19 cellular contexts compared by ENCODE assay signal in the genomic region with DNA sequence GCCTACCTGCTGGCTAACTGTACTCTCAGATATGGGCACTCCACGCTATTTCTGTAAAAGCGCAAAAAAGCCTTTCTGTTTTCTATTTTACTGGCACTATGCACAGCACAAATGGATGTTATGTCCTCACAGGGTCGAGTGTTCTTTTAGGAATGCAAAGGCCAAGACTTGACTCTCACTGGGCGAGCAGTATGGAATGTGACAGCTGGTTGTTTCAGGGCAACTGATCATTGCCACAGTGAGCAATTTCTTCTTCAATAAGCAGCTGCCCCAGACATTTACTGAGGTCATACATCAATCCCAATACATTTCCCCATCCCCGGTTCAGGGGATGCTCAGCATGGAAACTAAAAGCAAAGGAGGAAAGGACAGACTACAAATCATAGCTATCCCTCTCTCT. TPM values are rescaled to one million over a fixed set of nuclear protein-coding genes. Genes with fewer than 3 reads are reported as not detected.
DNase-seq lines count a peak whose midpoint lies in the region; ATAC-seq and TF ChIP-seq lines count a peak whose summit lies in the region.
"Had no signal": no experiment of that assay in that cellular context is flagged by ENCODE, and none has a peak within 500 bp of the region (broad histone marks: within the 10 kb centered on the region; RNA-seq: fewer than 3 reads in every experiment).

No MANE protein-coding gene starts in this region.

- no peak overlapping the region for H3K14ac ChIP-seq in mesenchymal stem cell (ENCODE audit: low read length in 2 of 2)

- no peak overlapping the region for H2BK12ac ChIP-seq in mesenchymal stem cell (ENCODE audit: low read length in 2 of 2)

- POLR2A ChIA-PET in activated CD8-positive, alpha-beta T cell treated with anti-CD3 and anti-CD28 coated beads, Interleukin-2, amount 10 ng/mL, durations not matched to agents 7 days and 5 days (lab: Charles Lee): no interaction called here

- ATAC-seq in upper lobe of right lung: peak; percentile 68
- no peak for ATAC-seq in GM21576 (IDR thresholded peaks at IDR 0.05; ENCODE audit: unreplicated experiment)
- no peak for ATAC-seq in HG03469 (IDR thresholded peaks at IDR 0.05; ENCODE audit: unreplicated experiment)
- no peak for ATAC-seq in activated CD8-positive, alpha-beta T cell treated with anti-CD3 and anti-CD28 coated beads, Interleukin-2, amount 10 ng/mL, durations not matched to agents 7 days and 5 days
- ATAC-seq in HG03439 (IDR thresholded peaks at IDR 0.05; ENCODE audit: unreplicated experiment): no peak
- ATAC-seq: esophagus mucosa, GM23338 had no signal

- peaks cover 5% of the 10 kb centered on the region for H3K9me3 Mint-ChIP-seq in activated CD8-positive, alpha-beta T cell treated with anti-CD3 and anti-CD28 coated beads, Interleukin-2, amount 10 ng/mL, durations not matched to agents 7 days and 5 days (ENCODE audit: insufficient read depth)
- H3K9me3 Mint-ChIP-seq: activated B cell treated with CpG ODN at 0.5 μM for 24 hours had no signal

- no peak overlapping the region for H2AK5ac ChIP-seq in mesenchymal stem cell (ENCODE audit: low read length, severe bottlenecking)

- H3K36me3 ChIP-seq in mesenchymal stem cell (ENCODE audit: control insufficient read depth in 1 of 2, insufficient read depth in 2 of 2, low read depth in 1 of 2, low read length in 2 of 2): peaks cover 0 to 3% of the 10 kb centered on the region in 2 experiments
- no peaks in the 10 kb centered on the region for H3K36me3 ChIP-seq in upper lobe of right lung

- no peaks in the 10 kb centered on the region for H3K4me1 ChIP-seq in mesenchymal stem cell (ENCODE audit: control insufficient read depth, insufficient read depth, low read depth, low read length)
- H3K4me1 ChIP-seq in upper lobe of right lung: no peaks in the 10 kb centered on the region
- H3K4me1 ChIP-seq: testis had no signal

- H2BK15ac ChIP-seq in mesenchymal stem cell (ENCODE audit: low read depth, poor library complexity, severe bottlenecking): no peak overlapping the region

- no peak overlapping the region for H4K91ac ChIP-seq in mesenchymal stem cell (ENCODE audit: low read length)

- CTCF ChIA-PET in activated CD8-positive, alpha-beta T cell treated with anti-CD3 and anti-CD28 coated beads, Interleukin-2, amount 10 ng/mL, durations not matched to agents 7 days and 5 days (lab: Charles Lee): no interaction called here

- H3K9me3 ChIP-seq in mesenchymal stem cell (ENCODE audit: control insufficient read depth, low read length) (peaks cover 13% of the 10 kb centered on the region), upper lobe of right lung (no peaks in the 10 kb centered on the region)
- H3K9me3 ChIP-seq: testis had no signal

- no peak overlapping the region for H3K4me3 Mint-ChIP-seq in activated CD8-positive, alpha-beta T cell treated with anti-CD3 and anti-CD28 coated beads, Interleukin-2, amount 10 ng/mL, durations not matched to agents 7 days and 5 days
- H3K4me3 Mint-ChIP-seq: activated B cell treated with CpG ODN at 0.5 μM for 24 hours, GM23338, nephron progenitor cell had no signal

- no peak overlapping the region for H3K4me3 ChIP-seq in mesenchymal stem cell (ENCODE audit: insufficient read depth in 1 of 2, low read depth in 1 of 2, low read length in 2 of 2)
- no peak overlapping the region for H3K4me3 ChIP-seq in upper lobe of right lung
- H3K4me3 ChIP-seq: dorsolateral prefrontal cortex, GM23338, testis had no signal

- no peak overlapping the region for H2BK5ac ChIP-seq in mesenchymal stem cell (ENCODE audit: low read depth, low read length, poor library complexity, severe bottlenecking)

- no peak overlapping the region for H3K18ac ChIP-seq in mesenchymal stem cell (ENCODE audit: low read depth in 1 of 2, low read length in 2 of 2)

- H3K27ac ChIP-seq in mesenchymal stem cell (ENCODE audit: low read length, poor library complexity, severe bottlenecking): peak overlapping the region; percentile 27
- no peak overlapping the region for H3K27ac ChIP-seq in upper lobe of right lung
- H3K27ac ChIP-seq: dorsolateral prefrontal cortex had no signal

- no peak overlapping the region for H3K27ac Mint-ChIP-seq in activated CD8-positive, alpha-beta T cell treated with anti-CD3 and anti-CD28 coated beads, Interleukin-2, amount 10 ng/mL, durations not matched to agents 7 days and 5 days
- H3K27ac Mint-ChIP-seq: activated B cell treated with CpG ODN at 0.5 μM for 24 hours, GM23338, nephron progenitor cell had no signal

- intact Hi-C loops in upper lobe of right lung (cut with DNase I): no loop called here

- no peaks in the 10 kb centered on the region for H3K79me1 ChIP-seq in mesenchymal stem cell (replicated peaks; ENCODE audit: low read length, poor library complexity, severe bottlenecking)

- WGBS in mesenchymal stem cell: 50% methylated on average over 5 of the region's 5 CpGs

- H3K27me3 Mint-ChIP-seq in activated CD8-positive, alpha-beta T cell treated with anti-CD3 and anti-CD28 coated beads, Interleukin-2, amount 10 ng/mL, durations not matched to agents 7 days and 5 days (ENCODE audit: low read depth): no peaks in the 10 kb centered on the region

- DNase-seq in LHCN-M2 (ENCODE audit: low read depth) (peak; percentile 89), dedifferentiated amniotic fluid mesenchymal stem cell (ENCODE audit: extremely low spot score) (peak; percentile 21), mesenchymal stem cell (peak; percentile 72), upper lobe of right lung (no peak)
- DNase-seq in activated CD8-positive, alpha-beta T cell treated with anti-CD3 and anti-CD28 coated beads, Interleukin-2, amount 10 ng/mL, durations not matched to agents 7 days and 5 days: no peak
- DNase-seq: activated B cell treated with CpG ODN at 0.5 μM for 24 hours; activated effector memory CD4-positive, alpha-beta T cell treated with anti-CD3 and anti-CD28 coated beads, Interleukin-2, amount 50 U/mL, for 16 hours; anterior cingulate cortex; DND-41; dorsolateral prefrontal cortex; MV-4-11; nephron progenitor cell; stimulated activated CD4-positive, alpha-beta T cell treated with anti-CD3 and anti-CD28 coated beads, Interleukin-2, amount 100 ng/mL, for 24 hours; testis had no signal

- H2AFZ ChIP-seq in mesenchymal stem cell (ENCODE audit: low read depth, low read length): no peak overlapping the region
- H2AFZ ChIP-seq: GM23338 had no signal

- no peak overlapping the region for H3K9ac ChIP-seq in mesenchymal stem cell (ENCODE audit: low read length)

- no peak overlapping the region for H2BK120ac ChIP-seq in mesenchymal stem cell (ENCODE audit: low read depth, low read length)

- no peak overlapping the region for H4K8ac ChIP-seq in mesenchymal stem cell (ENCODE audit: low read length)

- H3K4me1 Mint-ChIP-seq in activated CD8-positive, alpha-beta T cell treated with anti-CD3 and anti-CD28 coated beads, Interleukin-2, amount 10 ng/mL, durations not matched to agents 7 days and 5 days (ENCODE audit: low read depth): no peaks in the 10 kb centered on the region
- H3K4me1 Mint-ChIP-seq: activated B cell treated with CpG ODN at 0.5 μM for 24 hours, GM23338, nephron progenitor cell had no signal

- H3K27me3 ChIP-seq in mesenchymal stem cell (ENCODE audit: control insufficient read depth in 1 of 2, insufficient read depth in 1 of 2, low read length in 2 of 2) (no peaks in the 10 kb centered on the region), upper lobe of right lung (no peaks in the 10 kb centered on the region)
- H3K27me3 ChIP-seq: dorsolateral prefrontal cortex, testis had no signal

- no peaks in the 10 kb centered on the region for H3K36me3 Mint-ChIP-seq in activated CD8-positive, alpha-beta T cell treated with anti-CD3 and anti-CD28 coated beads, Interleukin-2, amount 10 ng/mL, durations not matched to agents 7 days and 5 days (ENCODE audit: low read depth)

- TF ChIP-seq CTCF in upper lobe of right lung (IDR thresholded peaks at IDR 0.05): no peak

- no peak overlapping the region for H3K4me2 ChIP-seq in mesenchymal stem cell (ENCODE audit: low read length, poor library complexity, severe bottlenecking)
- H3K4me2 ChIP-seq: GM23338 had no signal

- no peak overlapping the region for H3K23ac ChIP-seq in mesenchymal stem cell (ENCODE audit: low read length in 2 of 2)

- H3K4ac ChIP-seq in mesenchymal stem cell (ENCODE audit: low read depth in 1 of 2, low read length in 2 of 2): no peak overlapping the region

RNA-seq across cellular contexts. Expression of a gene that starts 58.2 kb away (rescaled TPM):
- 1.6 TPM in 2 replicates for total RNA-seq in LHCN-M2 (2014; rRNA removed)
- 1.2 TPM for polyA plus RNA-seq in LHCN-M2 (2012)
- 76.3 TPM for polyA plus RNA-seq in mesenchymal stem cell (2013, experiment 1 of 2)
- polyA plus RNA-seq in mesenchymal stem cell (2013, experiment 2 of 2): 76.6 TPM
- 58.0 TPM for total RNA-seq in upper lobe of right lung
- total RNA-seq in activated CD8-positive, alpha-beta T cell treated with anti-CD3 and anti-CD28 coated beads, Interleukin-2, amount 10 ng/mL, durations not matched to agents 7 days and 5 days: under 1 TPM in 1 of 2 experiments, not detected in 1; 0.13 TPM

Comparison
In these comparisons a context has a peak if more than half of its experiments do, and no peak if none do; other contexts are left out.
1. DNase-seq: peak in LHCN-M2 (single experiment), dedifferentiated amniotic fluid mesenchymal stem cell (single experiment) and mesenchymal stem cell (single experiment); none in upper lobe of right lung (single experiment) and activated CD8-positive, alpha-beta T cell treated with anti-CD3 and anti-CD28 coated beads, Interleukin-2, amount 10 ng/mL, durations not matched to agents 7 days and 5 days (single experiment).
2. RNA of a gene that starts 58.2 kb away (total RNA-seq): 58.0 TPM in upper lobe of right lung (single experiment); 1.6 TPM in LHCN-M2 and 0.13 TPM in activated CD8-positive, alpha-beta T cell treated with anti-CD3 and anti-CD28 coated beads, Interleukin-2, amount 10 ng/mL, durations not matched to agents 7 days and 5 days; every median in the first group is over 10 times any median in the second.